Comparison of ENCODE assay signal across 9 cellular contexts in the genomic region with DNA sequence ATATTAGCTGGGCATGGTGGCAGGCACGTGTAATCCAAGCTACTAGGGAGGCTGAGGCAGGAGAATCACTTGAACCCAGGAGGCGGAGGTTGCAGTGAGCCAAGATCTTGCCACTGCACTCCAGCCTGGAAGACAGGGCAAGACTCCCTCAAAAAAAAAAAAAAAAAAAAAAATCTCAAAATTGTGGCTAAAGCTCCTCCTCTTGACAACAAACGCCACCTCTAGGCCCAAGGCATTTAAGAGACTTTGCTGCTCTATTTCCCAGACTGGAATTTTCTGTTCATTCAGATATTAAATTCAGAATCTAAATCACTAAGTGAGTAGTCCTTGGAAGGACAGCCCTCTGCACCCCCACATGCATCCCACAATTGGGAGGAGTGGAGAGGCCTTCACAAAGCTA. TPM values are rescaled to one million over a fixed set of nuclear protein-coding genes. Genes with fewer than 3 reads are reported as not detected.
DNase-seq lines count a peak whose midpoint lies in the region; ATAC-seq and TF ChIP-seq lines count a peak whose summit lies in the region.
"Had no signal": no experiment of that assay in that cellular context is flagged by ENCODE, and none has a peak within 500 bp of the region (broad histone marks: within the 10 kb centered on the region; RNA-seq: fewer than 3 reads in every experiment).

No MANE protein-coding gene starts in this region.

- H3K9ac ChIP-seq in Loucy (ENCODE audit: low read depth, low read length, poor library complexity, severe bottlenecking): peak overlapping the region; percentile 85

- H3K36me3 ChIP-seq in CD8-positive, alpha-beta T cell (ENCODE audit: insufficient read depth, low read length): peaks cover 12% of the 10 kb centered on the region
- no peaks in the 10 kb centered on the region; the same call in 1 of the 2 replicates for H3K36me3 ChIP-seq in Loucy (ENCODE audit: insufficient read depth, low read length)

- peak overlapping the region; percentile 88 for H3K4me2 ChIP-seq in Loucy (ENCODE audit: low read depth, low read length, poor library complexity, severe bottlenecking)

- peaks cover 12% of the 10 kb centered on the region for H4K20me1 ChIP-seq in Loucy (ENCODE audit: insufficient read depth, low read length, poor library complexity, severe bottlenecking)

- no peaks in the 10 kb centered on the region for H3K27me3 ChIP-seq in CD8-positive, alpha-beta T cell (ENCODE audit: insufficient read depth, low read length)
- H3K27me3 ChIP-seq in Loucy (ENCODE audit: insufficient read depth, low read length, poor library complexity, severe bottlenecking): no peaks in the 10 kb centered on the region

- peak overlapping the region; percentile 90 for H3K4me3 Mint-ChIP-seq in CD8-positive, alpha-beta T cell
- H3K4me3 Mint-ChIP-seq in natural killer cell treated with Interleukin-12 subunit alpha and Interleukin-12 subunit beta and Interleukin-15 and Interleukin-18, amount 100 ng/mL, for 72 hours: peak overlapping the region; percentile 94

- ATAC-seq in CD8-positive, alpha-beta T cell: no peak
- no peak for ATAC-seq in natural killer cell treated with Interleukin-12 subunit alpha and Interleukin-12 subunit beta and Interleukin-15 and Interleukin-18, amount 100 ng/mL, for 72 hours

- H3F3A ChIP-seq in Loucy (ENCODE audit: low read depth): no peaks in the 10 kb centered on the region

- TF ChIP-seq CTCF in CD8-positive, alpha-beta T cell (IDR thresholded peaks at IDR 0.05): no peak
- TF ChIP-seq CTCF in Loucy (conservative IDR thresholded peaks at IDR 0.05; ENCODE audit: low read length): no peak
- TF ChIP-seq CTCF in coronary artery (IDR thresholded peaks at IDR 0.05): no peak

- intact Hi-C loops in CD8-positive, alpha-beta T cell (cut with DNase I, micrococcal nuclease): loop anchor here in 1 of 2 experiments (5.0 kb wide), 1 partner anchor 432 kb away; a partner anchor contains a TSS

- no peak overlapping the region for H3K4me3 ChIP-seq in CD8-positive, alpha-beta T cell (ENCODE audit: low read depth, low read length)
- peak overlapping the region; percentile 79 for H3K4me3 ChIP-seq in Loucy (ENCODE audit: low read length, poor library complexity, severe bottlenecking)
- H3K4me3 ChIP-seq in coronary artery: peak overlapping the region; percentile 85

- H3K9me2 ChIP-seq in Loucy (replicated peaks; ENCODE audit: low read depth, low read length): no peaks in the 10 kb centered on the region

- no peak overlapping the region for H2AFZ ChIP-seq in Loucy (ENCODE audit: low read length)

- no peak for DNase-seq in CD8-positive, alpha-beta T cell
- DNase-seq in coronary artery (ENCODE audit: low spot score): no peak
- DNase-seq in natural killer cell treated with Interleukin-12 subunit alpha and Interleukin-12 subunit beta and Interleukin-15 and Interleukin-18, amount 100 ng/mL, for 72 hours (ENCODE audit: low spot score): no peak
- DNase-seq in C1 segment of cervical spinal cord (lab: John Stamatoyannopoulos, UW): no peak
- no peak for DNase-seq in NCI-H2029 (lab: John Stamatoyannopoulos, UW)
- DNase-seq in NCI-H2029 treated with DMSO at 0.1 percent for 48 hours (lab: John Stamatoyannopoulos, UW): no peak
- DNase-seq in SKM-1 treated with dmso at 0.1 percent for 144 hours (lab: John Stamatoyannopoulos, UW; ENCODE audit: unreplicated experiment): no peak
- DNase-seq: NCI-H2227 treated with DMSO at 0.1 percent for 48 hours had no signal

- POLR2A ChIA-PET in CD8-positive, alpha-beta T cell (lab: Charles Lee): interaction anchor here (1.8 to 3.5 kb wide), 2 partner anchors 34 to 110 kb away, joined by 5 to 32 read pairs; a partner anchor contains a TSS

- H3K27ac Mint-ChIP-seq in CD8-positive, alpha-beta T cell: no peak overlapping the region
- H3K27ac Mint-ChIP-seq in natural killer cell treated with Interleukin-12 subunit alpha and Interleukin-12 subunit beta and Interleukin-15 and Interleukin-18, amount 100 ng/mL, for 72 hours: peak overlapping the region in 1 of 2 donors; percentile 87

- peaks cover 32% of the 10 kb centered on the region for H3K36me3 Mint-ChIP-seq in CD8-positive, alpha-beta T cell
- peaks cover 18% of the 10 kb centered on the region for H3K36me3 Mint-ChIP-seq in natural killer cell treated with Interleukin-12 subunit alpha and Interleukin-12 subunit beta and Interleukin-15 and Interleukin-18, amount 100 ng/mL, for 72 hours

- peaks cover 49% of the 10 kb centered on the region for H3K79me2 ChIP-seq in Loucy (ENCODE audit: insufficient read depth, low read length)

- H3K4me1 ChIP-seq in CD8-positive, alpha-beta T cell (ENCODE audit: insufficient read depth, low read length): peaks cover 14% of the 10 kb centered on the region
- H3K4me1 ChIP-seq in Loucy (ENCODE audit: insufficient read depth, low read length, poor library complexity, severe bottlenecking): peaks cover 41% of the 10 kb centered on the region

- H3K9me3 Mint-ChIP-seq in CD8-positive, alpha-beta T cell: no peaks in the 10 kb centered on the region
- no peaks in the 10 kb centered on the region for H3K9me3 Mint-ChIP-seq in natural killer cell treated with Interleukin-12 subunit alpha and Interleukin-12 subunit beta and Interleukin-15 and Interleukin-18, amount 100 ng/mL, for 72 hours

- CTCF ChIA-PET in CD8-positive, alpha-beta T cell (lab: Charles Lee): interaction anchor here (0.7 kb wide), 1 partner anchor 608 kb away, joined by 3 read pairs; no protein-coding TSS in a partner anchor

- H3K27ac ChIP-seq in CD8-positive, alpha-beta T cell (ENCODE audit: low read depth, low read length): no peak overlapping the region
- no peak overlapping the region for H3K27ac ChIP-seq in coronary artery

- H3K9me3 ChIP-seq in CD8-positive, alpha-beta T cell (ENCODE audit: low read length): no peaks in the 10 kb centered on the region
- H3K9me3 ChIP-seq in Loucy (ENCODE audit: insufficient read depth, low read depth, low read length): no peaks in the 10 kb centered on the region

- peaks cover 52% of the 10 kb centered on the region for H3K4me1 Mint-ChIP-seq in CD8-positive, alpha-beta T cell (ENCODE audit: low read depth)
- H3K4me1 Mint-ChIP-seq in natural killer cell treated with Interleukin-12 subunit alpha and Interleukin-12 subunit beta and Interleukin-15 and Interleukin-18, amount 100 ng/mL, for 72 hours (ENCODE audit: low read depth in 2 of 2): peaks cover 33 to 50% of the 10 kb centered on the region in 2 donors

- H3K27me3 Mint-ChIP-seq in CD8-positive, alpha-beta T cell (ENCODE audit: low read depth): no peaks in the 10 kb centered on the region
- H3K27me3 Mint-ChIP-seq in natural killer cell treated with Interleukin-12 subunit alpha and Interleukin-12 subunit beta and Interleukin-15 and Interleukin-18, amount 100 ng/mL, for 72 hours: no peaks in the 10 kb centered on the region

RNA-seq across cellular contexts. Expression of a gene that starts 1.4 kb away (rescaled TPM):
- total RNA-seq in CD8-positive, alpha-beta T cell: 10 to 100 TPM; 10.0 to 11.3 TPM
- 10 to 100 TPM; 17.9 to 25.2 TPM for total RNA-seq in natural killer cell treated with Interleukin-12 subunit alpha and Interleukin-12 subunit beta and Interleukin-15 and Interleukin-18, amount 100 ng/mL, for 72 hours

RNA-seq across cellular contexts. Expression of a gene that starts 32.8 kb away (rescaled TPM):
- total RNA-seq in CD8-positive, alpha-beta T cell: 100 to 1,000 TPM; 166 to 178 TPM
- total RNA-seq in natural killer cell treated with Interleukin-12 subunit alpha and Interleukin-12 subunit beta and Interleukin-15 and Interleukin-18, amount 100 ng/mL, for 72 hours: 100 to 1,000 TPM in 1 of 2 donors, 10 to 100 TPM in 1; 99.7 to 144 TPM
